11 cellular contexts compared by ENCODE assay signal in the genomic region with DNA sequence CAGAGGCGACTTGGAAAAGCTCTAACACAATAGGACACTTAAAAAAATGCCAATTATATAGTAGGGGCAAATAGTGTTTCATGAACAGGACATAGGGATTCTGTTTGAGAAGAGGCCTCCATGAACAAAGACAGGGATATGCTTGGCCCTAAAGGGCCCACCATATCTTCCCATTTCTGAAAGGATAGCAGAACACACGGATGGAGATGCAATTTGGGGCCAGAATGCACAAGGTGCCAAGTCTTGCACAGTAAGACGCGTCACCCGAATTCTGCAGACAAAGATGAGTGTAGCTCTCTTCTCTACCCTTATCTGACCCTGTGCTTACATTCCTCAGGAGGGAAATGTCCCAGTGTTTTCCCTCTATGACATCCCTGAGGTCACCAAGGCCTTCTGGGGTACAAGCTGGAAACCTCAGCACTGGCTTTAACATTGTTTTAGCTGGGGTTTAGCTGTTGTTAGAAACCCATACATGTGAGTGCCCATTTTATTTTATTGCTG. TPM values are rescaled to one million over a fixed set of nuclear protein-coding genes. Genes with fewer than 3 reads are reported as not detected.
"Had no signal": no experiment of that assay in that cellular context is flagged by ENCODE, and none has a peak within 500 bp of the region (broad histone marks: within the 10 kb centered on the region; RNA-seq: fewer than 3 reads in every experiment).

No MANE protein-coding gene starts in this region.

- H3K27me3 ChIP-seq: foreskin keratinocyte, left lung, uterus had no signal

- H3K4me3 ChIP-seq: heart right ventricle, left lung, tibial artery, uterus had no signal

- ATAC-seq: foreskin keratinocyte, heart right ventricle, left lung, SK-N-SH treated with all-trans-retinoic acid at 6 μM for 48 hours had no signal

- H3K27ac ChIP-seq: foreskin keratinocyte, heart right ventricle, left lung, tibial artery, uterus had no signal

- DNase-seq: activated CD4-positive, CD25-positive, alpha-beta regulatory T cell treated with anti-CD3 and anti-CD28 coated beads, Interleukin-2, amount 50 U/mL, for 72 hours; anterior cingulate cortex; foreskin keratinocyte; heart right ventricle; left lung; SHP77; stimulated activated CD4-positive, alpha-beta T cell treated with anti-CD3 and anti-CD28 coated beads, Interleukin-4, amount 100 ng/mL, for 1 hour; tibial artery; uterus had no signal

- H3K9me3 ChIP-seq: heart right ventricle, left lung, tibial artery, uterus had no signal

- H3K36me3 ChIP-seq: heart right ventricle, left lung, tibial artery, uterus had no signal

- H3K4me1 ChIP-seq: foreskin keratinocyte, tibial artery, uterus had no signal

RNA-seq across cellular contexts. Expression of gene PRKCQ, which starts 12.8 kb away (rescaled TPM):
- total RNA-seq: osteoblast had no signal
